ENCODE assay signal across 1 cellular context in the genomic region with DNA sequence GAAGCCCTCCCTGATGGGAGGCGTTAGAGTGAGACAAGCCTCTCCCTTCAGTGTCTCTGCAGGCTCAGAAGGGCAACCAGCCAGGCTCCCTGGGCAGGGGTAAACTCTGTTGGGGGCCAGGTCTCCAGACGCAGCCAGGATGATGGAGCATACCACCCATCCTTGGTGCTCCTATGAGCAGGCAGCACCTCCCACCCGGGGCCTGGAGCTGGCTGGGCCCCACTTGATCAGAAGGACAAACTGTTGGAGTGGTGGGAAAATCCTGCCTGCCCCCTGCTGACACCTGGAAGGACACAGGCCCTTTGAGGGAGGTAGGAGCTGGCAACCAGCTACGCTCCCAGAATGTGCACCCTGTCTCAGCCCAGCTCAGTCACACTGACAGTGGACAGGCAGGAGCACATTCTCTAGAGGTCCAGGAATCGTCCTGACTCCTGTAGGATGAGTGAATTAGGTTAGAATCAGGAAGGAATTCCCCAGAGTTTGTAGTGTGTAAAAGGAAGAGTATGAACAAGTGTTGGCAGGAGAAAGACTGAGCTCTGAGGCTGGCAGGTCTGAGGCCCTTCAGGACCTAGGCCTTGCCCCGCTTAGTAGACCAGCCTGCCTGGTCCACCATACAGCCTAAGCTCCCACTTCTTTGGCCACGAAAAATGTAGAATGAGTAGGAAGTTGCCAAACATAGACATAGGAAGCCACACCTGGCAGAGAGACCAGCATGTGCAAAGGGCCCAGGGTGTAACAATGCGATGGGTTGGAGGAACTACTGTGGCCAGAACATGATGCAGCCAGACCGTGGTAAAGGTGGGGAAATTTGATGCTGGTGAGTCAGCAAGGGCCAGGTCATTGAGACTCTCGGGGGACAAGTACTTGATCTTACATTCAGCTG.
TF ChIP-seq lines count a peak whose summit lies in the region.

No MANE protein-coding gene starts in this region.

TF ChIP-seq in IMR-90, 13 proteins besides CTCF, POLR2A, EP300 and RAD21:
- no peak for TF ChIP-seq MXI1 (IDR thresholded peaks at IDR 0.05; ENCODE audit: borderline replicate concordance, low read depth, low read length)
- TF ChIP-seq BHLHE40 (IDR thresholded peaks at IDR 0.05; ENCODE audit: low read depth, low read length) = 0 out of 2 replicates have a peak, but pooled peaks have one; percentile 19
- TF ChIP-seq FOS (IDR thresholded peaks at IDR 0.05; ENCODE audit: low read depth, low read length) = peak; percentile 21; the same call in 1 of the 2 replicates
- no peak for TF ChIP-seq NFE2L2 (IDR thresholded peaks at IDR 0.05; ENCODE audit: low read depth, low read length)
- TF ChIP-seq, protein P1, sequence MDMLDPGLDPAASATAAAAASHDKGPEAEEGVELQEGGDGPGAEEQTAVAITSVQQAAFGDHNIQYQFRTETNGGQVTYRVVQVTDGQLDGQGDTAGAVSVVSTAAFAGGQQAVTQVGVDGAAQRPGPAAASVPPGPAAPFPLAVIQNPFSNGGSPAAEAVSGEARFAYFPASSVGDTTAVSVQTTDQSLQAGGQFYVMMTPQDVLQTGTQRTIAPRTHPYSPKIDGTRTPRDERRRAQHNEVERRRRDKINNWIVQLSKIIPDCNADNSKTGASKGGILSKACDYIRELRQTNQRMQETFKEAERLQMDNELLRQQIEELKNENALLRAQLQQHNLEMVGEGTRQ (IDR thresholded peaks at IDR 0.05; ENCODE audit: low read depth, low read length) = no peak
- TF ChIP-seq CEBPB (IDR thresholded peaks at IDR 0.05; ENCODE audit: low read depth, low read length) = peak; percentile 11; the same call in 1 of the 2 replicates
